In the genomic region with DNA sequence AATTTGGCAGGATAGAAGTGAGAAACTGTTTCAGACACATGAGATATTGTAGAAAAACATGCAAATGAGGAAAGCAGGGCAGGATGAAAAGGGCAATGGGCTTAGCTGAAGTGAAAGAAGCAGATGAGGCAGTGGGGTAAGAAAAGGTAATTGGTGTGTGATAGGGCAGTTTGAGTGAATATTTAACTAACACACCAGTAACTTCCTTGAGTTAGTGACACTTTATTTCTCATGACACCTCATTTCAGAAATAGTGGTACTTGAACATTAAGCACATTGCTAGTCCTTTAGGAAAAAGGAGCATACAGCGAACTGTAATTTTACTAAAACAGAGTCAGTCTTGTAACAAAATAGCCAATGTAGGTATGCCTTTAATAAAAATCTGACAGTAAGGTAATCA, we compare ENCODE assay signal across 1 cellular context.
TF ChIP-seq lines count a peak whose summit lies in the region.

No MANE protein-coding gene starts in this region.

TF ChIP-seq in GM23338, 12 proteins besides CTCF, POLR2A, EP300 and RAD21 (continued from another document):
- TF ChIP-seq, protein P1, sequence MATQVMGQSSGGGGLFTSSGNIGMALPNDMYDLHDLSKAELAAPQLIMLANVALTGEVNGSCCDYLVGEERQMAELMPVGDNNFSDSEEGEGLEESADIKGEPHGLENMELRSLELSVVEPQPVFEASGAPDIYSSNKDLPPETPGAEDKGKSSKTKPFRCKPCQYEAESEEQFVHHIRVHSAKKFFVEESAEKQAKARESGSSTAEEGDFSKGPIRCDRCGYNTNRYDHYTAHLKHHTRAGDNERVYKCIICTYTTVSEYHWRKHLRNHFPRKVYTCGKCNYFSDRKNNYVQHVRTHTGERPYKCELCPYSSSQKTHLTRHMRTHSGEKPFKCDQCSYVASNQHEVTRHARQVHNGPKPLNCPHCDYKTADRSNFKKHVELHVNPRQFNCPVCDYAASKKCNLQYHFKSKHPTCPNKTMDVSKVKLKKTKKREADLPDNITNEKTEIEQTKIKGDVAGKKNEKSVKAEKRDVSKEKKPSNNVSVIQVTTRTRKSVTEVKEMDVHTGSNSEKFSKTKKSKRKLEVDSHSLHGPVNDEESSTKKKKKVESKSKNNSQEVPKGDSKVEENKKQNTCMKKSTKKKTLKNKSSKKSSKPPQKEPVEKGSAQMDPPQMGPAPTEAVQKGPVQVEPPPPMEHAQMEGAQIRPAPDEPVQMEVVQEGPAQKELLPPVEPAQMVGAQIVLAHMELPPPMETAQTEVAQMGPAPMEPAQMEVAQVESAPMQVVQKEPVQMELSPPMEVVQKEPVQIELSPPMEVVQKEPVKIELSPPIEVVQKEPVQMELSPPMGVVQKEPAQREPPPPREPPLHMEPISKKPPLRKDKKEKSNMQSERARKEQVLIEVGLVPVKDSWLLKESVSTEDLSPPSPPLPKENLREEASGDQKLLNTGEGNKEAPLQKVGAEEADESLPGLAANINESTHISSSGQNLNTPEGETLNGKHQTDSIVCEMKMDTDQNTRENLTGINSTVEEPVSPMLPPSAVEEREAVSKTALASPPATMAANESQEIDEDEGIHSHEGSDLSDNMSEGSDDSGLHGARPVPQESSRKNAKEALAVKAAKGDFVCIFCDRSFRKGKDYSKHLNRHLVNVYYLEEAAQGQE (IDR thresholded peaks at IDR 0.05; ENCODE audit: unreplicated experiment), result no peak
- TF ChIP-seq ZNF331 (CRISPR knock-in tag; IDR thresholded peaks at IDR 0.05; ENCODE audit: low read depth) (no peak), ZNF114 (CRISPR knock-in tag; IDR thresholded peaks at IDR 0.05) (no peak), EZH2 (IDR thresholded peaks at IDR 0.05; ENCODE audit: low read depth, unreplicated experiment) (no peak), CREB1 (CRISPR knock-in tag; IDR thresholded peaks at IDR 0.05; ENCODE audit: low read depth) (no peak), EZH2phosphoT487 (IDR thresholded peaks at IDR 0.05; ENCODE audit: unreplicated experiment) (no peak), STAT1 (IDR thresholded peaks at IDR 0.05; ENCODE audit: unreplicated experiment) (no peak)
